In the genomic region with DNA sequence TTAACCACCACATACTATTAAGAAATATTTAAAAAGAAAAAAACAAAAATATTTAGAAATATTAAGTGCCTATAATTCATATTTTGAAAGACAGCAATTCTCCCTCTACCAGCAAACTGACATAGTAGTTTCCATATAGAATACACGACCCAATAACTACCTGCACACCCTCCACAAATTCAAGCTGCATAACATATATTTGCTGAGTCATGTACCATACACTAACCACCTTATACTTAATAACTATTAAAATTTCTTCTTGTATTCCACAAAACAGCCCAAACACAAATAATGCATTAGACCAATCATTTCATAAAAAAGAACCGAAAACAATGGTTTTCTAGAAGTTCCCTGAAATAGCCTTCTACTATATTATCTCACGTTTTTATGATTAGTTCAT, we compare ENCODE assay signal across 28 cellular contexts.
"Had no signal": no experiment of that assay in that cellular context is flagged by ENCODE, and none has a peak within 500 bp of the region (broad histone marks: within the 10 kb centered on the region; RNA-seq: fewer than 3 reads in every experiment).

No MANE protein-coding gene starts in this region.

- H2AFZ ChIP-seq: hepatocyte, neural progenitor cell had no signal

- H3K27ac Mint-ChIP-seq: mesothelial cell of epicardium, neural progenitor cell, type B pancreatic cell had no signal

- H3K4me3 Mint-ChIP-seq: mesothelial cell of epicardium; naive B cell; neural progenitor cell; stimulated activated effector memory CD8-positive, alpha-beta T cell treated with anti-CD3 and anti-CD28 coated beads, Interleukin-12 subunit alpha, Interleukin-12 subunit beta, amount 100 ng/mL, for 72 hours; type B pancreatic cell had no signal

- H3K9me3 ChIP-seq: esophagus muscularis mucosa, gastroesophageal sphincter, heart left ventricle, left lung, mucosa of descending colon, prostate gland, right atrium auricular region, stomach, thyroid gland had no signal

- H3K4me2 ChIP-seq: hepatocyte, neural progenitor cell, smooth muscle cell had no signal

- H3K4me1 Mint-ChIP-seq: neural progenitor cell had no signal

- ATAC-seq: foreskin keratinocyte; gastroesophageal sphincter; heart left ventricle; left lung; mucosa of descending colon; natural killer cell treated with Interleukin-12 subunit alpha and Interleukin-12 subunit beta and Interleukin-15 and Interleukin-18, amount 100 ng/mL, for 72 hours; sciatic nerve; stimulated activated effector memory CD8-positive, alpha-beta T cell treated with anti-CD3 and anti-CD28 coated beads, Interleukin-12 subunit alpha, Interleukin-12 subunit beta, amount 100 ng/mL, for 72 hours had no signal

- H3K9me3 Mint-ChIP-seq: mesothelial cell of epicardium; naive B cell; natural killer cell treated with Interleukin-12 subunit alpha and Interleukin-12 subunit beta and Interleukin-15 and Interleukin-18, amount 100 ng/mL, for 72 hours; neural progenitor cell; stimulated activated effector memory CD8-positive, alpha-beta T cell treated with anti-CD3 and anti-CD28 coated beads, Interleukin-12 subunit alpha, Interleukin-12 subunit beta, amount 100 ng/mL, for 72 hours; type B pancreatic cell had no signal

- H3K36me3 Mint-ChIP-seq: naive B cell had no signal

- H3K27ac ChIP-seq: coronary artery, esophagus muscularis mucosa, foreskin keratinocyte, gastroesophageal sphincter, heart left ventricle, hepatocyte, left lung, neural progenitor cell, prostate gland, right atrium auricular region, stomach, thyroid gland had no signal

- H3K4me1 ChIP-seq: esophagus muscularis mucosa, foreskin keratinocyte, gastroesophageal sphincter, heart left ventricle, left lung, neural progenitor cell, prostate gland, right atrium auricular region had no signal

- H3K36me3 ChIP-seq: prostate gland had no signal

- H3K4me3 ChIP-seq: coronary artery, esophagus muscularis mucosa, gastroesophageal sphincter, heart left ventricle, hepatocyte, left lung, mucosa of descending colon, neural progenitor cell, prostate gland, right atrium auricular region, smooth muscle cell, stomach, thyroid gland had no signal

- H3K27me3 Mint-ChIP-seq: naive B cell; natural killer cell treated with Interleukin-12 subunit alpha and Interleukin-12 subunit beta and Interleukin-15 and Interleukin-18, amount 100 ng/mL, for 72 hours; type B pancreatic cell had no signal

- H3K9ac ChIP-seq: neural progenitor cell had no signal

- H3K27me3 ChIP-seq: esophagus muscularis mucosa, foreskin keratinocyte, gastroesophageal sphincter, heart left ventricle, hepatocyte, left lung, neural progenitor cell, right atrium auricular region, stomach, thyroid gland had no signal

- DNase-seq: dermis blood vessel endothelial cell; effector memory CD4-positive, alpha-beta T cell; foreskin keratinocyte; heart left ventricle; kidney; left lung; mesenchymal stem cell; mucosa of descending colon; naive B cell; stimulated activated CD4-positive, alpha-beta T cell treated with anti-CD3 and anti-CD28 coated beads, Interleukin-12 subunit alpha, Interleukin-12 subunit beta, amount 100 ng/mL, for 4 hours; stimulated activated CD4-positive, alpha-beta T cell treated with anti-CD3 and anti-CD28 coated beads, Interleukin-1b, Interleukin-23, amount 100 ng/mL, for 48 hours; stimulated activated CD4-positive, alpha-beta T cell treated with anti-CD3 and anti-CD28 coated beads, Interleukin-4, amount 100 ng/mL, for 24 hours; stimulated activated naive CD4-positive, alpha-beta T cell treated with Interleukin-2 at 50 U/mL for 16 hours; stomach; thyroid gland had no signal
